In genomic region chr12:21879312-21879711, GRCh38 we compare ENCODE assay signal across 1 cellular context.
TF ChIP-seq lines count a peak whose summit lies in the region.

No MANE protein-coding gene starts in this region.

TF ChIP-seq in IMR-90, 13 proteins besides CTCF, POLR2A, EP300 and RAD21 (continued from another document):
- no peak for TF ChIP-seq MAZ (IDR thresholded peaks at IDR 0.05; ENCODE audit: borderline replicate concordance, low read depth, low read length)
- no peak for TF ChIP-seq MXI1 (IDR thresholded peaks at IDR 0.05; ENCODE audit: borderline replicate concordance, low read depth, low read length)
- TF ChIP-seq RFX5 (IDR thresholded peaks at IDR 0.05; ENCODE audit: low read depth, low read length) = no peak
- no peak for TF ChIP-seq MAFK (IDR thresholded peaks at IDR 0.05; ENCODE audit: low read depth, low read length)
- TF ChIP-seq ELK1 (IDR thresholded peaks at IDR 0.05; ENCODE audit: borderline replicate concordance, low read depth, low read length) = no peak
- TF ChIP-seq NFE2L2 (IDR thresholded peaks at IDR 0.05; ENCODE audit: low read depth, low read length) = no peak
